8 cellular contexts compared by ENCODE assay signal in the genomic region with DNA sequence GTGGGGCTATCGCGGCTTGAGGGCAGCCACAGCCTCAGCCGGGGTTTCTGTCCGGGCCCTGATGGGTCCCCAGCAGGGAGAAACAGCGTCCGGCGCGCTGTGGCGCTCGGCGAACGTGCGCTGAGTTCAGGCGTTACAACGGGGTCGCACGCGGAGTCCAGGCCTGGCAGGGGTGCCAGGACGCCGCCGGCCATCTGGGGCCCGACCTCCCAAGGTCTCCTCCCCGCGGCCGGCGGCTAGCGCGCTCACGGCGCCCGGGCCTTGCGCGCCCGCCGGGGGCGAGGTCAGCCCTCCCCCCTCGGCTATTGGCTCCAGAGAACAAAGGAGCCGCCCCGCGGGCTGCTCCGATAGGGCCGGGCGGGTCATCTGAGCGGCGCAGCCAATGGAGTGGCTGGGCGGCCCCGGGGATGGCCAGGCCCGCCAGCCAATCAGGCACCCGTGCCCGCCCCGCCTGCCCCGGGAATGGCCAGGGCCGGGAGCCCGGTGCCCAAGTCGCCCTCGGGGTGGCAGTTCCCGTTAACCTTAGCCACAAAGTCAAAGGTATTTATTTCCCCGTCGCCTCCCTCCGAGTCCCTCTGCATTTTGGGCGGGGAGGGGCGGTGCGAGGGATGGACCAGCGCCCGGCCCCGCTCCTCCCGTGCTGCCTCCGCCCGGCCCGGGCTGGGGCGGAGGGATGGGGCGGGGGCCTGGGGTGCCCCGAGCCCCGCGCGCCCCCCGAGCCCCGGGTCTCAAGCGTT. TPM values are rescaled to one million over a fixed set of nuclear protein-coding genes. Genes with fewer than 3 reads are reported as not detected.
DNase-seq lines count a peak whose midpoint lies in the region; ATAC-seq and TF ChIP-seq lines count a peak whose summit lies in the region.

A gene (plus strand): TSS at position 478 of the 737 bp plus-strand sequence. CDS start 9,141 bp downstream, outside the sequence.

- H3K36me3 ChIP-seq in BJ (ENCODE audit: control insufficient read depth, insufficient read depth, low read length): peaks cover 6% of the 10 kb centered on the region

- POLR2A ChIA-PET in BJ (lab: Charles Lee): interaction anchor here (0.6 kb wide), 1 partner anchor 918 kb away, joined by 3 read pairs; a partner anchor contains a TSS

- DNase-seq in BJ (ENCODE audit: low read depth) (peak; percentile 66), GM19240 (ENCODE audit: insufficient read length, low spot score) (peak; percentile 99), NCI-H524 (lab: John Stamatoyannopoulos, UW) (peak; percentile 87 to 94)
- DNase-seq in activated CD4-positive, alpha-beta T cell treated with anti-CD3 and anti-CD28 coated beads for 4 hours: peak; percentile 87 to 91
- DNase-seq in stimulated activated CD4-positive, alpha-beta T cell treated with anti-CD3 and anti-CD28 coated beads, Interleukin-1b, Interleukin-23, amount 100 ng/mL, for 1 hour (ENCODE audit: low read depth in 2 of 2): peak; percentile 77 to 83

- H3K27ac ChIP-seq in cingulate gyrus (ENCODE audit: low read depth, low read length) (peak within 1 kb of the TSS; percentile 97), layer of hippocampus (ENCODE audit: low read depth, low read length) (peak within 1 kb of the TSS; percentile 98)

- peak within 1 kb of the TSS; percentile 84 for H3K4me3 ChIP-seq in BJ (ENCODE audit: low read depth, low read length)

- TF ChIP-seq CTCF in BJ (IDR thresholded peaks at IDR 0.05; ENCODE audit: insufficient read depth, low read depth, low read length): no peak

- CTCF ChIA-PET in BJ (lab: Yijun Ruan, JAX): interaction anchor here (1.0 to 1.3 kb wide), 2 partner anchors 43 to 65 kb away, joined by 3 read pairs; no protein-coding TSS in a partner anchor

- ATAC-seq in HG03442 (IDR thresholded peaks at IDR 0.05; ENCODE audit: unreplicated experiment): peak; percentile 84

- H3K27me3 ChIP-seq in BJ (ENCODE audit: control insufficient read depth, insufficient read depth, low read length) (no peaks in the 10 kb centered on the region), layer of hippocampus (ENCODE audit: control insufficient read depth, insufficient read depth, low read length) (no peaks in the 10 kb centered on the region)

RNA-seq across cellular contexts. Expression of the gene that starts here (rescaled TPM):
- 1.6 and 2.1 TPM in 2 replicates for polyA plus RNA-seq in BJ (2011; rRNA removed)
- 0.57 and 1.00 TPM in 2 replicates for polyA minus RNA-seq in BJ (2011; rRNA and poly(A)+ RNA removed)

Comparison
In these comparisons a context has a peak if more than half of its experiments do, and no peak if none do; other contexts are left out.
1. Peak in every context shown above with its lines: DNase-seq, ATAC-seq, H3K4me3 ChIP-seq and H3K27ac ChIP-seq.